In the genomic region with DNA sequence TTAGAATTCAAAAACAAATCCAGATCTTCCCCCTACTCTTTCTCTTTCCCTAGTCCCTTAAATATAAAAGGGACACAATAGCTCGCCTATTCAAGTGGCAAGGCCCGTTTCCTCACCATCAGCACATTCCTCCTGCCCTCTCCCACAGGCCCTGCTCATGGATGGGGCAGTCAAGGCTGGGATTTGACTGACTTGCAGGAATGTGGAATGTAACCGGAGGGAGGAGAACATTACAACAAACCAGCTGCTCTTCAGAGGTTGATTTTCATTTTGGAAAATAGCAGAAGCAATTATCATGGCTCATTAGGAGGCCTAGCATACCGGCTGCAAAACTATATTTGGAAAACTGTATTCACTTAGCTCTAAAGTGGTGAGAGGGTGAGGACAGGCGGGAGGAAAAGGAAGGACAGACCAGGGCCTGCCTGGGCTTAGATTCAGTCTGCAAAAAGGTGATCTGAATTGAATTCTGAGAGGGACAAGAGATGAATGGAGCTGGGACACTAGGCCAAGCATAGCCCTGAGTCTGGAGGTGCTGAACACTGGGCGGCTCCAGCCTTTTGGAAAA, we compare ENCODE assay signal across 17 cellular contexts.
A peak's percentile ranks its signal among the peaks of the same experiment; 100 is the strongest.
DNase-seq lines count a peak whose midpoint lies in the region.
"Had no signal": no experiment of that assay in that cellular context is flagged by ENCODE, and none has a peak within 500 bp of the region (broad histone marks: within the 10 kb centered on the region; RNA-seq: fewer than 3 reads in every experiment).

No MANE protein-coding gene starts in this region.

- H3K27ac ChIP-seq in SJCRH30, result no peak overlapping the region
- H3K27ac ChIP-seq: HL-60, SJSA1 had no signal

- H3K9me3 ChIP-seq in SJCRH30 (replicated peaks), result no peaks in the 10 kb centered on the region
- H3K9me3 ChIP-seq: SJSA1 had no signal

- H3K36me3 ChIP-seq in SJCRH30, result no peaks in the 10 kb centered on the region
- H3K36me3 ChIP-seq: SJSA1 had no signal

- DNase-seq in SJCRH30 (peak; percentile 3 to 6), fibroblast of peridontal ligament (ENCODE audit: extremely low read depth) (peak; percentile 51), islet precursor cell (peak; percentile 76), renal cortical epithelial cell (ENCODE audit: low read depth) (peak; percentile 33), LoVo (ENCODE audit: low spot score) (no peak), GM19240 (ENCODE audit: insufficient read length, low spot score) (no peak), HPDE6-E6E7 (ENCODE audit: extremely low spot score) (no peak)
- DNase-seq: ACHN; CD4-positive, CD25-positive, alpha-beta regulatory T cell; HCEC 1CT; NCI-H1417 treated with DMSO at 0.1 percent for 48 hours; NCI-H1930; NCI-H2171; NCI-H446; NK-92 treated with Interleukin-12 subunit alpha and Interleukin-12 subunit beta, amount 100 ng/mL, for 24 hours had no signal

- H3K4me1 ChIP-seq in SJCRH30, result no peaks in the 10 kb centered on the region
- H3K4me1 ChIP-seq: SJSA1 had no signal

- no peaks in the 10 kb centered on the region for H3K27me3 ChIP-seq in SJCRH30
- H3K27me3 ChIP-seq: SJSA1 had no signal

- H3K4me3 ChIP-seq in SJCRH30, result no peak overlapping the region
- H3K4me3 ChIP-seq: SJSA1 had no signal

Comparison
In these comparisons a context has a peak if more than half of its experiments do, and no peak if none do; other contexts are left out.
1. DNase-seq: peak in SJCRH30 (2 of 2), fibroblast of peridontal ligament (single experiment), islet precursor cell (single experiment) and renal cortical epithelial cell (single experiment); none in LoVo (single experiment), GM19240 (single experiment) and HPDE6-E6E7 (single experiment).